Comparison of ENCODE assay signal across 14 cellular contexts in genomic region chr12:6615802-6616201, GRCh38. TPM values are rescaled to one million over a fixed set of nuclear protein-coding genes. Genes with fewer than 3 reads are reported as not detected.
DNase-seq lines count a peak whose midpoint lies in the region; ATAC-seq and TF ChIP-seq lines count a peak whose summit lies in the region.
"Had no signal": no experiment of that assay in that cellular context is flagged by ENCODE, and none has a peak within 500 bp of the region (broad histone marks: within the 10 kb centered on the region; RNA-seq: fewer than 3 reads in every experiment).

No MANE protein-coding gene starts in this region.

- peaks cover 26% of the 10 kb centered on the region for H3K36me3 ChIP-seq in OCI-LY7 (ENCODE audit: insufficient read depth, low read length)
- H3K36me3 ChIP-seq in effector memory CD4-positive, alpha-beta T cell (ENCODE audit: control insufficient read depth, insufficient read depth, low read length) = peaks cover 7% of the 10 kb centered on the region
- no peaks in the 10 kb centered on the region for H3K36me3 ChIP-seq in parathyroid adenoma (ENCODE audit: control insufficient read depth, insufficient read depth, low read length)

- H3K27me3 ChIP-seq in effector memory CD4-positive, alpha-beta T cell (replicated peaks; ENCODE audit: control insufficient read depth, insufficient read depth, low read length, poor library complexity, severe bottlenecking) = no peaks in the 10 kb centered on the region
- no peaks in the 10 kb centered on the region for H3K27me3 ChIP-seq in parathyroid adenoma (ENCODE audit: control insufficient read depth, insufficient read depth, low read length)

- H3K4me1 ChIP-seq in OCI-LY7 (ENCODE audit: insufficient read depth, low read length, poor library complexity, severe bottlenecking) = peaks cover 36% of the 10 kb centered on the region
- H3K4me1 ChIP-seq in effector memory CD4-positive, alpha-beta T cell (ENCODE audit: control insufficient read depth, insufficient read depth, low read length, poor library complexity, severe bottlenecking) = peaks cover 32% of the 10 kb centered on the region
- H3K4me1 ChIP-seq in parathyroid adenoma = peaks cover 37% of the 10 kb centered on the region

- no peaks in the 10 kb centered on the region for H4K20me1 ChIP-seq in OCI-LY7 (ENCODE audit: insufficient read depth, low read length)

- intact Hi-C loops in OCI-LY7 (cut with micrococcal nuclease; ENCODE audit: unreplicated experiment) = loop anchor here (2.0 kb wide), 2 partner anchors 47 to 73 kb away; partner anchors contain the start of genes ING4 and ZNF384

- H3K79me2 ChIP-seq in OCI-LY7 (ENCODE audit: insufficient read depth, low read depth, low read length) (no peaks in the 10 kb centered on the region), parathyroid adenoma (no peaks in the 10 kb centered on the region)

- POLR2A ChIA-PET in OCI-LY7 (lab: Charles Lee) = interaction anchor here (0.8 to 1.2 kb wide), 2 partner anchors 11 to 73 kb away, joined by 3 to 4 read pairs; partner anchors contain the start of gene ZNF384

- H3K9me3 ChIP-seq in OCI-LY7 (ENCODE audit: low read length) (no peaks in the 10 kb centered on the region), parathyroid adenoma (ENCODE audit: control insufficient read depth, low read length) (no peaks in the 10 kb centered on the region)
- no peaks in the 10 kb centered on the region for H3K9me3 ChIP-seq in effector memory CD4-positive, alpha-beta T cell (ENCODE audit: control insufficient read depth, low read length)

- H3K27ac ChIP-seq in OCI-LY7 (ENCODE audit: low read depth, low read length, poor library complexity, severe bottlenecking) (peak overlapping the region; percentile 40), parathyroid adenoma (no peak overlapping the region)
- H3K27ac ChIP-seq in effector memory CD4-positive, alpha-beta T cell (ENCODE audit: insufficient read depth, low read length, poor library complexity, severe bottlenecking) = peak overlapping the region; percentile 1

- BruUV-seq in OCI-LY7 (replicated peaks; lab: Mats Ljungman, UMichigan) = no TSS peak

- H2AFZ ChIP-seq in OCI-LY7 (ENCODE audit: low read length) = no peak overlapping the region
- peak overlapping the region; percentile 39 for H2AFZ ChIP-seq in parathyroid adenoma

- DNase-seq in NCI-H82 (lab: John Stamatoyannopoulos, UW) (peak; percentile 42), NCI-H82 treated with DMSO at 0.1 percent for 48 hours (lab: John Stamatoyannopoulos, UW; ENCODE audit: unreplicated experiment) (no peak), OCI-LY7 (ENCODE audit: low spot score) (no peak), RKO (ENCODE audit: low spot score) (no peak)
- no peak for DNase-seq in effector memory CD4-positive, alpha-beta T cell
- DNase-seq in NK-92 treated with Interleukin-12 subunit alpha and Interleukin-12 subunit beta, amount 100 ng/mL, for 24 hours (lab: John Stamatoyannopoulos, UW) = no peak
- DNase-seq: 8988T; foreskin fibroblast; NCI-H2171 treated with DMSO at 0.1 percent for 48 hours; RPMI8226; stimulated activated CD4-positive, alpha-beta T cell treated with anti-CD3 and anti-CD28 coated beads, Interleukin-2, amount 100 ng/mL, for 24 hours had no signal

- no peaks in the 10 kb centered on the region for H3K9me2 ChIP-seq in OCI-LY7 (ENCODE audit: insufficient read depth, low read length)

- H3K4me3 ChIP-seq in OCI-LY7 (ENCODE audit: low read depth, low read length, poor library complexity, severe bottlenecking) (no peak overlapping the region), parathyroid adenoma (ENCODE audit: low read depth, low read length) (no peak overlapping the region)
- no peak overlapping the region for H3K4me3 ChIP-seq in effector memory CD4-positive, alpha-beta T cell (ENCODE audit: insufficient read depth, low read depth, low read length, poor library complexity, severe bottlenecking)

- CTCF ChIA-PET in OCI-LY7 (lab: Charles Lee; ENCODE audit: unreplicated experiment) = no interaction called here

- TF ChIP-seq CTCF in OCI-LY7 (conservative IDR thresholded peaks at IDR 0.05; ENCODE audit: low read length) (no peak), parathyroid adenoma (IDR thresholded peaks at IDR 0.05) (no peak)

- H3K4me2 ChIP-seq in OCI-LY7 (ENCODE audit: low read length) (no peak overlapping the region), parathyroid adenoma (ENCODE audit: low read length) (no peak overlapping the region)

- ATAC-seq in HG02571 (IDR thresholded peaks at IDR 0.05; ENCODE audit: unreplicated experiment) = no peak

- no peak overlapping the region for H3K9ac ChIP-seq in parathyroid adenoma

RNA-seq across cellular contexts. Expression of gene CHD4, which starts 8.6 kb away (rescaled TPM):
- total RNA-seq in OCI-LY7 (2014; rRNA removed; shearing (Covaris generic)) = 287 and 319 TPM in 2 replicates
- 247 and 267 TPM in 2 replicates for total RNA-seq in OCI-LY7 (2022)

RNA-seq across cellular contexts. Expression of gene LPAR5, which starts 20.0 kb away (rescaled TPM):
- 7.7 and 14.4 TPM in 2 replicates for total RNA-seq in OCI-LY7 (2014; rRNA removed; shearing (Covaris generic))
- total RNA-seq in OCI-LY7 (2022) = 25.3 and 25.6 TPM in 2 replicates
- total RNA-seq: progenitor cell of endocrine pancreas had no signal

RNA-seq across cellular contexts. Expression of gene ACRBP, which starts 31.4 kb away (rescaled TPM):
- total RNA-seq in OCI-LY7 (2014; rRNA removed; shearing (Covaris generic)) = 3.6 and 4.4 TPM in 2 replicates
- 9.3 and 9.4 TPM in 2 replicates for total RNA-seq in OCI-LY7 (2022)

RNA-seq across cellular contexts. Expression of gene ING4, which starts 47.1 kb away (rescaled TPM):
- 27.1 and 38.1 TPM in 2 replicates for total RNA-seq in OCI-LY7 (2014; rRNA removed; shearing (Covaris generic))
- 30.8 and 37.0 TPM in 2 replicates for total RNA-seq in OCI-LY7 (2022)

RNA-seq across cellular contexts. Expression of gene NOP2, which starts 47.7 kb away (rescaled TPM):
- 87.9 and 116 TPM in 2 replicates for total RNA-seq in OCI-LY7 (2014; rRNA removed; shearing (Covaris generic))
- 86.5 and 100 TPM in 2 replicates for total RNA-seq in OCI-LY7 (2022)
